32 cellular contexts compared by ENCODE assay signal in genomic region chr12:15037091-15037723, GRCh38.
"Had no signal": no experiment of that assay in that cellular context is flagged by ENCODE, and none has a peak within 500 bp of the region (broad histone marks: within the 10 kb centered on the region; RNA-seq: fewer than 3 reads in every experiment).

No MANE protein-coding gene starts in this region.

- H3K9me3 Mint-ChIP-seq: activated naive CD4-positive, alpha-beta T cell treated with anti-CD3 and anti-CD28 coated beads for 36 hours; activated T-helper 1 cell treated with anti-CD3 and anti-CD28 coated beads, Interleukin-12 subunit alpha, Interleukin-12 subunit beta, Interleukin-2, Interleukin-4 antibody, amounts not matched to agents 30 ng/mL and 10 ng/mL and 1 ng/mL, durations not matched to agents 14 hours and 24 hours and 36 hours; naive B cell; stimulated activated naive CD8-positive, alpha-beta T cell treated with anti-CD3 and anti-CD28 coated beads, Interleukin-15, Interleukin-2, amounts not matched to agents 100 ng/mL and 50 ng/mL, for 24 hours; T-helper 1 cell treated with Interleukin-12 subunit alpha and Interleukin-12 subunit beta and Interleukin-4 antibody, amounts not matched to agents 30 μg/mL and 1 μg/mL, for 36 hours had no signal

- H3K4me1 Mint-ChIP-seq: activated naive CD8-positive, alpha-beta T cell treated with anti-CD3 and anti-CD28 coated beads, Interleukin-2, amount 10 ng/mL, durations not matched to agents 7 days and 5 days; immature natural killer cell; naive B cell had no signal

- DNase-seq: activated CD4-positive, alpha-beta T cell treated with anti-CD3 and anti-CD28 coated beads for 4 hours; activated CD4-positive, alpha-beta T cell treated with anti-CD3 and anti-CD28 coated beads, Interleukin-2, amount 50 U/mL, for 4 hours; activated effector memory CD4-positive, alpha-beta T cell treated with anti-CD3 and anti-CD28 coated beads, Interleukin-2, amount 50 U/mL, for 16 hours; activated naive CD4-positive, alpha-beta T cell treated with anti-CD3 and anti-CD28 coated beads for 36 hours; activated naive CD8-positive, alpha-beta T cell treated with anti-CD3 and anti-CD28 coated beads, Interleukin-2, amount 10 ng/mL, durations not matched to agents 7 days and 5 days; amygdala; cerebellar nuclear complex; colonic mucosa; effector CD8-positive, alpha-beta T cell; erythroblast; hippocampal formation; immature natural killer cell; naive B cell; nephron progenitor cell; ovary; right lobe of liver; stimulated activated CD4-positive, alpha-beta T cell treated with anti-CD3 and anti-CD28 coated beads, Interleukin-2, amount 100 ng/mL, for 48 hours; substantia nigra; SW 1271; T-helper 9 cell; upper lobe of right lung had no signal

- H3K27ac Mint-ChIP-seq: activated naive CD4-positive, alpha-beta T cell treated with anti-CD3 and anti-CD28 coated beads for 36 hours; activated naive CD8-positive, alpha-beta T cell treated with anti-CD3 and anti-CD28 coated beads, Interleukin-2, amount 10 ng/mL, durations not matched to agents 7 days and 5 days; activated T-helper 1 cell treated with anti-CD3 and anti-CD28 coated beads, Interleukin-12 subunit alpha, Interleukin-12 subunit beta, Interleukin-2, Interleukin-4 antibody, amounts not matched to agents 30 ng/mL and 10 ng/mL and 1 ng/mL, durations not matched to agents 14 hours and 24 hours and 36 hours; immature natural killer cell; nephron progenitor cell; progenitor cell of endocrine pancreas; stimulated activated naive CD8-positive, alpha-beta T cell treated with anti-CD3 and anti-CD28 coated beads, Interleukin-15, Interleukin-2, amounts not matched to agents 100 ng/mL and 50 ng/mL, for 24 hours; T-helper 1 cell treated with Interleukin-12 subunit alpha and Interleukin-12 subunit beta and Interleukin-4 antibody, amounts not matched to agents 30 μg/mL and 1 μg/mL, for 36 hours had no signal

- H3K36me3 Mint-ChIP-seq: activated naive CD8-positive, alpha-beta T cell treated with anti-CD3 and anti-CD28 coated beads, Interleukin-2, amount 10 ng/mL, durations not matched to agents 7 days and 5 days; immature natural killer cell had no signal

- H3K36me3 ChIP-seq: colonic mucosa, gastroesophageal sphincter, neutrophil, ovary, right lobe of liver, upper lobe of right lung had no signal

- H3K27ac ChIP-seq: colonic mucosa, gastroesophageal sphincter, neutrophil, ovary, right lobe of liver, upper lobe of right lung, VCaP had no signal

- H3K4me1 ChIP-seq: colonic mucosa, gastroesophageal sphincter, right lobe of liver, upper lobe of right lung had no signal

- H3K27me3 ChIP-seq: colonic mucosa, gastroesophageal sphincter, neutrophil, ovary, right lobe of liver, upper lobe of right lung had no signal

- FAIRE-seq: endometrium, TTC549 had no signal

- H3K27me3 Mint-ChIP-seq: progenitor cell of endocrine pancreas had no signal

- H3K4me3 ChIP-seq: colonic mucosa, gastroesophageal sphincter, lung, ovary, right lobe of liver, upper lobe of right lung had no signal

- ATAC-seq: gastroesophageal sphincter, left lobe of liver, right lobe of liver had no signal

- H3K4me3 Mint-ChIP-seq: activated naive CD4-positive, alpha-beta T cell treated with anti-CD3 and anti-CD28 coated beads for 36 hours; activated naive CD8-positive, alpha-beta T cell treated with anti-CD3 and anti-CD28 coated beads, Interleukin-2, amount 10 ng/mL, durations not matched to agents 7 days and 5 days; activated T-helper 1 cell treated with anti-CD3 and anti-CD28 coated beads, Interleukin-12 subunit alpha, Interleukin-12 subunit beta, Interleukin-2, Interleukin-4 antibody, amounts not matched to agents 30 ng/mL and 10 ng/mL and 1 ng/mL, durations not matched to agents 14 hours and 24 hours and 36 hours; immature natural killer cell; naive B cell; nephron progenitor cell; stimulated activated naive CD8-positive, alpha-beta T cell treated with anti-CD3 and anti-CD28 coated beads, Interleukin-15, Interleukin-2, amounts not matched to agents 100 ng/mL and 50 ng/mL, for 24 hours; T-helper 1 cell treated with Interleukin-12 subunit alpha and Interleukin-12 subunit beta and Interleukin-4 antibody, amounts not matched to agents 30 μg/mL and 1 μg/mL, for 36 hours had no signal

- H3K9me3 ChIP-seq: colonic mucosa, gastroesophageal sphincter, neutrophil, ovary, right lobe of liver, upper lobe of right lung had no signal
